ENCODE assay signal across 1 cellular context in the genomic region with DNA sequence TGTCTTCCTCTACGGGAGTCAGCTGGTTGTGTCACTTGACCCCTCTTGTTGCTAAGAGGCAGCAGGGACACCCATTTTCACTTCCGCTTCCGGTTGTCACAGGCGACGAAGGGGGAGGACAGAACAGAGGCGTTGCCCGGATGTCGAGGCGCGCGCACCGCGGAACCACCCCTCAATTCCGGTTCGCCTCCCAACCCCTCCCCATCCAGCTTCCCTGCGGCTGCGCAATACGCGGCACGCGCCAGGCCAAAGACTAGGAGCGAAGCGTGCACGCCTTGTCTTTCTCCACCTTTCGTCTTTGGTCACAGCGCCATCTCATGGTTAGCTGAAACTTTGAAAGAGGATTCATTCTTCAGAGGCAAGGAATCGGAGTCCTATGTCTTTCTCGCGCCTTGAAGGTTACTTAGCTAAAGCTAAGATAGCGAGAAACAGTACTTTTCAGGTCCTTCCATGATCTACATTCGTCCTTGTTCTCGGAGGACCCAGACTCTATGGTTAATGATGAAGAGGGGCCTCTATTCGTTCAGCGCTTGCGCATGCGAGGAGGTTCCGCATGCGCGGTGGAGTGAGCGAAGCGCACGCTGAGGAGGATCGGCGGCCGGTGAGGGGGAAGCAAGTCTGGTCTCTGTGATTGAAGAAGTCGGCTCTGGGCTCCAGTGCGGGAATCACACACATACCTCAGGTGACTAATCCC.
TF ChIP-seq lines count a peak whose summit lies in the region.

A gene (minus strand): TSS at position 30 of the 694 bp plus-strand sequence. CDS start 106 bp downstream, outside the sequence.
A gene (plus strand): TSS at position 554 of the 694 bp plus-strand sequence. CDS start 4,440 bp downstream, outside the sequence.

TF ChIP-seq in HepG2, 621 proteins besides CTCF, POLR2A, EP300 and RAD21 (continued from another document and continues in another):
- TF ChIP-seq, protein P1, sequence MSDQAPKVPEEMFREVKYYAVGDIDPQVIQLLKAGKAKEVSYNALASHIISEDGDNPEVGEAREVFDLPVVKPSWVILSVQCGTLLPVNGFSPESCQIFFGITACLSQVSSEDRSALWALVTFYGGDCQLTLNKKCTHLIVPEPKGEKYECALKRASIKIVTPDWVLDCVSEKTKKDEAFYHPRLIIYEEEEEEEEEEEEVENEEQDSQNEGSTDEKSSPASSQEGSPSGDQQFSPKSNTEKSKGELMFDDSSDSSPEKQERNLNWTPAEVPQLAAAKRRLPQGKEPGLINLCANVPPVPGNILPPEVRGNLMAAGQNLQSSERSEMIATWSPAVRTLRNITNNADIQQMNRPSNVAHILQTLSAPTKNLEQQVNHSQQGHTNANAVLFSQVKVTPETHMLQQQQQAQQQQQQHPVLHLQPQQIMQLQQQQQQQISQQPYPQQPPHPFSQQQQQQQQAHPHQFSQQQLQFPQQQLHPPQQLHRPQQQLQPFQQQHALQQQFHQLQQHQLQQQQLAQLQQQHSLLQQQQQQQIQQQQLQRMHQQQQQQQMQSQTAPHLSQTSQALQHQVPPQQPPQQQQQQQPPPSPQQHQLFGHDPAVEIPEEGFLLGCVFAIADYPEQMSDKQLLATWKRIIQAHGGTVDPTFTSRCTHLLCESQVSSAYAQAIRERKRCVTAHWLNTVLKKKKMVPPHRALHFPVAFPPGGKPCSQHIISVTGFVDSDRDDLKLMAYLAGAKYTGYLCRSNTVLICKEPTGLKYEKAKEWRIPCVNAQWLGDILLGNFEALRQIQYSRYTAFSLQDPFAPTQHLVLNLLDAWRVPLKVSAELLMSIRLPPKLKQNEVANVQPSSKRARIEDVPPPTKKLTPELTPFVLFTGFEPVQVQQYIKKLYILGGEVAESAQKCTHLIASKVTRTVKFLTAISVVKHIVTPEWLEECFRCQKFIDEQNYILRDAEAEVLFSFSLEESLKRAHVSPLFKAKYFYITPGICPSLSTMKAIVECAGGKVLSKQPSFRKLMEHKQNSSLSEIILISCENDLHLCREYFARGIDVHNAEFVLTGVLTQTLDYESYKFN (CRISPR knock-in tag; conservative IDR thresholded peaks at IDR 0.05): no peak; the same call in 1 of the 2 replicates
- TF ChIP-seq GFI1 (CRISPR knock-in tag; IDR thresholded peaks at IDR 0.05; ENCODE audit: borderline replicate concordance) (peak; percentile 53; the same call in 1 of the 2 replicates), FOXP1 (IDR thresholded peaks at IDR 0.05) (no peak), FOXP1 (CRISPR knock-in tag; IDR thresholded peaks at IDR 0.05) (peak; percentile 14; the same call in 1 of the 2 replicates), ZNF24 (IDR thresholded peaks at IDR 0.05) (peak; percentile 12; the same call in 1 of the 2 replicates), ZNF263 (CRISPR knock-in tag; IDR thresholded peaks at IDR 0.05) (0 out of 2 replicates have a peak, but pooled peaks have one; percentile 0), NFRKB (IDR thresholded peaks at IDR 0.05) (no peak), ZNF264 (CRISPR knock-in tag; IDR thresholded peaks at IDR 0.05) (0 out of 2 replicates have a peak, but pooled peaks have one; percentile 54), RBAK (CRISPR knock-in tag; IDR thresholded peaks at IDR 0.05) (no peak), ZNF577 (CRISPR knock-in tag; IDR thresholded peaks at IDR 0.05; ENCODE audit: borderline replicate concordance, low read depth) (no peak), KAT8 (CRISPR knock-in tag; IDR thresholded peaks at IDR 0.05) (peak; percentile 97), FOXK2 (IDR thresholded peaks at IDR 0.05) (peak; percentile 93), SIN3A (IDR thresholded peaks at IDR 0.05; ENCODE audit: borderline replicate concordance, low read depth, low read length) (peak; percentile 100), NKX3-1 (CRISPR knock-in tag; IDR thresholded peaks at IDR 0.05) (peak; percentile 67; the same call in 1 of the 2 replicates), RFX3 (CRISPR knock-in tag; IDR thresholded peaks at IDR 0.05) (peak; percentile 88), ZFP36L2 (CRISPR knock-in tag; IDR thresholded peaks at IDR 0.05) (no peak), SALL2 (CRISPR knock-in tag; IDR thresholded peaks at IDR 0.05) (peak; percentile 76), FOXA3 (CRISPR knock-in tag; IDR thresholded peaks at IDR 0.05) (peak; percentile 67; the same call in 1 of the 2 replicates), HES4 (CRISPR knock-in tag; IDR thresholded peaks at IDR 0.05; ENCODE audit: borderline replicate concordance) (no peak), ZNF10 (CRISPR knock-in tag; IDR thresholded peaks at IDR 0.05; ENCODE audit: borderline replicate concordance, low read depth) (no peak), RFX5 (IDR thresholded peaks at IDR 0.05; ENCODE audit: low read depth, low read length) (peak; percentile 75), TBX3 (IDR thresholded peaks at IDR 0.05; ENCODE audit: borderline replicate concordance) (peak; percentile 74; the same call in 1 of the 2 replicates), ZNF501 (CRISPR knock-in tag; IDR thresholded peaks at IDR 0.05) (peak; percentile 93), ZFP36L1 (CRISPR knock-in tag; IDR thresholded peaks at IDR 0.05) (no peak), ZNF605 (CRISPR knock-in tag; IDR thresholded peaks at IDR 0.05) (no peak; the same call in 1 of the 2 replicates), PHB2 (IDR thresholded peaks at IDR 0.05; ENCODE audit: partially characterized antibody) (no peak), CC2D1A (CRISPR knock-in tag; IDR thresholded peaks at IDR 0.05) (no peak), ZNF773 (CRISPR knock-in tag; IDR thresholded peaks at IDR 0.05; ENCODE audit: borderline replicate concordance) (no peak), ERF (CRISPR knock-in tag; IDR thresholded peaks at IDR 0.05) (peak; percentile 88; the same call in 1 of the 2 replicates), HDAC2 (CRISPR knock-in tag; IDR thresholded peaks at IDR 0.05) (peak; percentile 50), NCOR1 (IDR thresholded peaks at IDR 0.05; ENCODE audit: borderline replicate concordance, low read length) (peak; percentile 43; the same call in 1 of the 2 replicates), MZF1 (CRISPR knock-in tag; IDR thresholded peaks at IDR 0.05; ENCODE audit: borderline replicate concordance) (no peak), ZFY (CRISPR knock-in tag; IDR thresholded peaks at IDR 0.05) (peak; percentile 91), DNMT3B (CRISPR knock-in tag; conservative IDR thresholded peaks at IDR 0.05) (no peak), GTF2F1 (IDR thresholded peaks at IDR 0.05; ENCODE audit: low read length) (no peak)
- TF ChIP-seq, protein P2, sequence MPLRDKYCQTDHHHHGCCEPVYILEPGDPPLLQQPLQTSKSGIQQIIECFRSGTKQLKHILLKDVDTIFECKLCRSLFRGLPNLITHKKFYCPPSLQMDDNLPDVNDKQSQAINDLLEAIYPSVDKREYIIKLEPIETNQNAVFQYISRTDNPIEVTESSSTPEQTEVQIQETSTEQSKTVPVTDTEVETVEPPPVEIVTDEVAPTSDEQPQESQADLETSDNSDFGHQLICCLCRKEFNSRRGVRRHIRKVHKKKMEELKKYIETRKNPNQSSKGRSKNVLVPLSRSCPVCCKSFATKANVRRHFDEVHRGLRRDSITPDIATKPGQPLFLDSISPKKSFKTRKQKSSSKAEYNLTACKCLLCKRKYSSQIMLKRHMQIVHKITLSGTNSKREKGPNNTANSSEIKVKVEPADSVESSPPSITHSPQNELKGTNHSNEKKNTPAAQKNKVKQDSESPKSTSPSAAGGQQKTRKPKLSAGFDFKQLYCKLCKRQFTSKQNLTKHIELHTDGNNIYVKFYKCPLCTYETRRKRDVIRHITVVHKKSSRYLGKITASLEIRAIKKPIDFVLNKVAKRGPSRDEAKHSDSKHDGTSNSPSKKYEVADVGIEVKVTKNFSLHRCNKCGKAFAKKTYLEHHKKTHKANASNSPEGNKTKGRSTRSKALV (CRISPR knock-in tag; IDR thresholded peaks at IDR 0.05): peak; percentile 45; the same call in 1 of the 2 replicates
- TF ChIP-seq, protein P3, sequence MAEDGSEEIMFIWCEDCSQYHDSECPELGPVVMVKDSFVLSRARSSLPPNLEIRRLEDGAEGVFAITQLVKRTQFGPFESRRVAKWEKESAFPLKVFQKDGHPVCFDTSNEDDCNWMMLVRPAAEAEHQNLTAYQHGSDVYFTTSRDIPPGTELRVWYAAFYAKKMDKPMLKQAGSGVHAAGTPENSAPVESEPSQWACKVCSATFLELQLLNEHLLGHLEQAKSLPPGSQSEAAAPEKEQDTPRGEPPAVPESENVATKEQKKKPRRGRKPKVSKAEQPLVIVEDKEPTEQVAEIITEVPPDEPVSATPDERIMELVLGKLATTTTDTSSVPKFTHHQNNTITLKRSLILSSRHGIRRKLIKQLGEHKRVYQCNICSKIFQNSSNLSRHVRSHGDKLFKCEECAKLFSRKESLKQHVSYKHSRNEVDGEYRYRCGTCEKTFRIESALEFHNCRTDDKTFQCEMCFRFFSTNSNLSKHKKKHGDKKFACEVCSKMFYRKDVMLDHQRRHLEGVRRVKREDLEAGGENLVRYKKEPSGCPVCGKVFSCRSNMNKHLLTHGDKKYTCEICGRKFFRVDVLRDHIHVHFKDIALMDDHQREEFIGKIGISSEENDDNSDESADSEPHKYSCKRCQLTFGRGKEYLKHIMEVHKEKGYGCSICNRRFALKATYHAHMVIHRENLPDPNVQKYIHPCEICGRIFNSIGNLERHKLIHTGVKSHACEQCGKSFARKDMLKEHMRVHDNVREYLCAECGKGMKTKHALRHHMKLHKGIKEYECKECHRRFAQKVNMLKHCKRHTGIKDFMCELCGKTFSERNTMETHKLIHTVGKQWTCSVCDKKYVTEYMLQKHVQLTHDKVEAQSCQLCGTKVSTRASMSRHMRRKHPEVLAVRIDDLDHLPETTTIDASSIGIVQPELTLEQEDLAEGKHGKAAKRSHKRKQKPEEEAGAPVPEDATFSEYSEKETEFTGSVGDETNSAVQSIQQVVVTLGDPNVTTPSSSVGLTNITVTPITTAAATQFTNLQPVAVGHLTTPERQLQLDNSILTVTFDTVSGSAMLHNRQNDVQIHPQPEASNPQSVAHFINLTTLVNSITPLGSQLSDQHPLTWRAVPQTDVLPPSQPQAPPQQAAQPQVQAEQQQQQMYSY (CRISPR knock-in tag; IDR thresholded peaks at IDR 0.05): no peak
- TF ChIP-seq, protein P4, sequence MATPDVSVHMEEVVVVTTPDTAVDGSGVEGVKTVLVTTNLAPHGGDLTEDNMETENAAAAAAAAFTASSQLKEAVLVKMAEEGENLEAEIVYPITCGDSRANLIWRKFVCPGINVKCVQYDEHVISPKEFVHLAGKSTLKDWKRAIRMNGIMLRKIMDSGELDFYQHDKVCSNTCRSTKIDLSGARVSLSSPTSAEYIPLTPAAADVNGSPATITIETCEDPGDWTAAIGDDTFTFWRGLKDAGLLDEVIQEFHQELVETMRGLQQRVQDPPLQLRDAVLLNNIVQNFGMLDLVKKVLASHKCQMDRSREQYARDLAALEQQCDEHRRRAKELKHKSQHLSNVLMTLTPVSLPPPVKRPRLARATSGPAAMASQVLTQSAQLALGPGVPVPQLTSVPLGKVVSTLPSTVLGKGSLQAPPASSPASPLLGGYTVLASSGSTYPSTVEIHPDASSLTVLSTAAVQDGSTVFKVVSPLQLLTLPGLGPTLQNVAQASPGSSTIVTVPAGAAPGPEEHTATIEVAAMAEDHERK (CRISPR knock-in tag; IDR thresholded peaks at IDR 0.05; ENCODE audit: low read depth): peak; percentile 61; the same call in 1 of the 2 replicates
- TF ChIP-seq, protein P5, sequence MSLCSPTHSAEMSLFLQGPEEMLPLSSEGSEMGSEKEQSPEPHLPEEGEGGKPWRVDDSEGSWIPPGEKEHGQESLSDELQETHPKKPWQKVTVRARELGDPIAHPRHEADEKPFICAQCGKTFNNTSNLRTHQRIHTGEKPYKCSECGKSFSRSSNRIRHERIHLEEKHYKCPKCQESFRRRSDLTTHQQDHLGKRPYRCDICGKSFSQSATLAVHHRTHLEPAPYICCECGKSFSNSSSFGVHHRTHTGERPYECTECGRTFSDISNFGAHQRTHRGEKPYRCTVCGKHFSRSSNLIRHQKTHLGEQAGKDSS (CRISPR knock-in tag; IDR thresholded peaks at IDR 0.05; ENCODE audit: borderline replicate concordance, low read depth): no peak
- TF ChIP-seq, protein P6, sequence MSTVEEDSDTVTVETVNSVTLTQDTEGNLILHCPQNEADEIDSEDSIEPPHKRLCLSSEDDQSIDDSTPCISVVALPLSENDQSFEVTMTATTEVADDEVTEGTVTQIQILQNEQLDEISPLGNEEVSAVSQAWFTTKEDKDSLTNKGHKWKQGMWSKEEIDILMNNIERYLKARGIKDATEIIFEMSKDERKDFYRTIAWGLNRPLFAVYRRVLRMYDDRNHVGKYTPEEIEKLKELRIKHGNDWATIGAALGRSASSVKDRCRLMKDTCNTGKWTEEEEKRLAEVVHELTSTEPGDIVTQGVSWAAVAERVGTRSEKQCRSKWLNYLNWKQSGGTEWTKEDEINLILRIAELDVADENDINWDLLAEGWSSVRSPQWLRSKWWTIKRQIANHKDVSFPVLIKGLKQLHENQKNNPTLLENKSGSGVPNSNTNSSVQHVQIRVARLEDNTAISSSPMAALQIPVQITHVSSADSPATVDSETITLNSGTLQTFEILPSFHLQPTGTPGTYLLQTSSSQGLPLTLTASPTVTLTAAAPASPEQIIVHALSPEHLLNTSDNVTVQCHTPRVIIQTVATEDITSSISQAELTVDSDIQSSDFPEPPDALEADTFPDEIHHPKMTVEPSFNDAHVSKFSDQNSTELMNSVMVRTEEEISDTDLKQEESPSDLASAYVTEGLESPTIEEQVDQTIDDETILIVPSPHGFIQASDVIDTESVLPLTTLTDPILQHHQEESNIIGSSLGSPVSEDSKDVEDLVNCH (CRISPR knock-in tag; IDR thresholded peaks at IDR 0.05): peak; percentile 98; the same call in 1 of the 2 replicates
- TF ChIP-seq, protein P7, sequence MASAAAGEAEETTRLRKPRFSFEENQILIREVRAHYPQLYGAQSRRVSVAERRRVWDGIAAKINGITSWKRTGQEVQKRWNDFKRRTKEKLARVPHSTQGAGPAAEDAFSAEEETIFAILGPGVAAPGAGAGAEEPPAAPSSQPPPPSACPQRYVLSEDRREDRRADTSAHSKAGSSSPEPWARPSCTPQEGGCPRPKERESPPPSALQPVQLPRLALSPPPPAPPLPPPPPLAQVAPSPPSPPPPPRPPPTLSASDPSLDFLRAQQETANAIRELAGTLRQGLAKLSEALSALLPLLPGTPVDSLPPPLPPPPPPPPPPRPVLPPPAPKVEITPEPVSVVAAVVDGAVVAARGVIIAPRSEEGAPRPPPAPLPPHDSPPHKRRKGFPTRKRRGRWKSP (CRISPR knock-in tag; IDR thresholded peaks at IDR 0.05): peak; percentile 61
- TF ChIP-seq, protein P8, sequence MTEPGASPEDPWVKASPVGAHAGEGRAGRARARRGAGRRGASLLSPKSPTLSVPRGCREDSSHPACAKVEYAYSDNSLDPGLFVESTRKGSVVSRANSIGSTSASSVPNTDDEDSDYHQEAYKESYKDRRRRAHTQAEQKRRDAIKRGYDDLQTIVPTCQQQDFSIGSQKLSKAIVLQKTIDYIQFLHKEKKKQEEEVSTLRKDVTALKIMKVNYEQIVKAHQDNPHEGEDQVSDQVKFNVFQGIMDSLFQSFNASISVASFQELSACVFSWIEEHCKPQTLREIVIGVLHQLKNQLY (CRISPR knock-in tag; IDR thresholded peaks at IDR 0.05): no peak
